In genomic region chr13:20714161-20714560, GRCh38 we compare ENCODE assay signal across 11 cellular contexts. TPM values are rescaled to one million over a fixed set of nuclear protein-coding genes. Genes with fewer than 3 reads are reported as not detected.
DNase-seq lines count a peak whose midpoint lies in the region; ATAC-seq and TF ChIP-seq lines count a peak whose summit lies in the region.
"Had no signal": no experiment of that assay in that cellular context is flagged by ENCODE, and none has a peak within 500 bp of the region (broad histone marks: within the 10 kb centered on the region; RNA-seq: fewer than 3 reads in every experiment).

No MANE protein-coding gene starts in this region.

- CTCF ChIA-PET in mammary epithelial cell (lab: Charles Lee; ENCODE audit: low non-redundant PET) = no interaction called here
- CTCF ChIA-PET in activated CD8-positive, alpha-beta T cell treated with anti-CD3 and anti-CD28 coated beads, Interleukin-2, amount 10 ng/mL, durations not matched to agents 7 days and 5 days (lab: Charles Lee) = interaction anchor here (1.2 to 2.7 kb wide), 4 partner anchors 8 to 127 kb away, joined by 3 to 15 read pairs (median 8); no protein-coding TSS in a partner anchor

- H3K36me3 ChIP-seq in breast epithelium (no peaks in the 10 kb centered on the region), mammary epithelial cell (ENCODE audit: insufficient read depth, low read length) (no peaks in the 10 kb centered on the region), uterus (no peaks in the 10 kb centered on the region)

- peak overlapping the region in 2 of 3 experiments; percentile 17 to 82 for H3K27ac Mint-ChIP-seq in nephron
- no peak overlapping the region for H3K27ac Mint-ChIP-seq in activated CD4-positive, alpha-beta T cell treated with anti-CD3 and anti-CD28 coated beads, Interleukin-2, amount 10 ng/mL, durations not matched to agents 24 days and 14 days
- H3K27ac Mint-ChIP-seq in activated CD8-positive, alpha-beta T cell treated with anti-CD3 and anti-CD28 coated beads, Interleukin-2, amount 10 ng/mL, durations not matched to agents 7 days and 5 days = no peak overlapping the region
- H3K27ac Mint-ChIP-seq: naive thymus-derived CD4-positive, alpha-beta T cell had no signal

- intact Hi-C loops in breast epithelium (cut with DNase I; ENCODE audit: low total_unique reads) (loop anchor here (10.0 kb wide), 1 partner anchor 131 kb away; no protein-coding TSS in a partner anchor), mammary epithelial cell (cut with micrococcal nuclease) (loop anchor here (5.0 kb wide), 1 partner anchor 148 kb away; no protein-coding TSS in a partner anchor), uterus (cut with DNase I; ENCODE audit: low total_unique reads) (loop anchor here (5.0 kb wide), 1 partner anchor 113 kb away; no protein-coding TSS in a partner anchor)
- intact Hi-C loops in activated CD4-positive, alpha-beta T cell treated with anti-CD3 and anti-CD28 coated beads, Interleukin-2, amount 10 ng/mL, durations not matched to agents 24 days and 14 days (cut with micrococcal nuclease) = no loop called here

- H3K27me3 Mint-ChIP-seq in nephron (ENCODE audit: low read depth) = peaks cover 6% of the 10 kb centered on the region
- H3K27me3 Mint-ChIP-seq in activated CD4-positive, alpha-beta T cell treated with anti-CD3 and anti-CD28 coated beads, Interleukin-2, amount 10 ng/mL, durations not matched to agents 24 days and 14 days = peaks cover 15% of the 10 kb centered on the region
- peaks cover 10% of the 10 kb centered on the region for H3K27me3 Mint-ChIP-seq in activated CD8-positive, alpha-beta T cell treated with anti-CD3 and anti-CD28 coated beads, Interleukin-2, amount 10 ng/mL, durations not matched to agents 7 days and 5 days (ENCODE audit: low read depth)

- DNase-seq in breast epithelium (ENCODE audit: low spot score in 2 of 2) (no peak), mammary epithelial cell (no peak), dermis blood vessel endothelial cell (peak; percentile 30), uterus (no peak)
- no peak for DNase-seq in activated CD4-positive, alpha-beta T cell treated with anti-CD3 and anti-CD28 coated beads, Interleukin-2, amount 10 ng/mL, durations not matched to agents 24 days and 14 days
- no peak for DNase-seq in activated CD8-positive, alpha-beta T cell treated with anti-CD3 and anti-CD28 coated beads, Interleukin-2, amount 10 ng/mL, durations not matched to agents 7 days and 5 days
- DNase-seq: activated CD8-positive, alpha-beta memory T cell treated with anti-CD3 and anti-CD28 coated beads, Interleukin-2, amount 50 U/mL, for 4 hours; DMS153; naive thymus-derived CD4-positive, alpha-beta T cell had no signal

- no peaks in the 10 kb centered on the region for H3K9me3 Mint-ChIP-seq in nephron
- H3K9me3 Mint-ChIP-seq in activated CD4-positive, alpha-beta T cell treated with anti-CD3 and anti-CD28 coated beads, Interleukin-2, amount 10 ng/mL, durations not matched to agents 24 days and 14 days = no peaks in the 10 kb centered on the region
- H3K9me3 Mint-ChIP-seq in activated CD8-positive, alpha-beta T cell treated with anti-CD3 and anti-CD28 coated beads, Interleukin-2, amount 10 ng/mL, durations not matched to agents 7 days and 5 days (ENCODE audit: insufficient read depth) = no peaks in the 10 kb centered on the region

- H3K27me3 ChIP-seq in breast epithelium = no peaks in the 10 kb centered on the region
- no peaks in the 10 kb centered on the region for H3K27me3 ChIP-seq in mammary epithelial cell (ENCODE audit: insufficient read depth, low read length)
- H3K27me3 ChIP-seq in uterus = no peaks in the 10 kb centered on the region

- POLR2A ChIA-PET in activated CD8-positive, alpha-beta T cell treated with anti-CD3 and anti-CD28 coated beads, Interleukin-2, amount 10 ng/mL, durations not matched to agents 7 days and 5 days (lab: Charles Lee) = no interaction called here

- in situ Hi-C loops in mammary epithelial cell (cut with MboI; ENCODE audit: low sequenced_read_pairs in 2 of 2) = no loop called here

- 81% methylated on average over 7 of the region's 8 CpGs for WGBS in mammary epithelial cell (ENCODE audit: low coverage, missing lambda C conversion rate)

- H3K9me3 ChIP-seq in breast epithelium (no peaks in the 10 kb centered on the region), mammary epithelial cell (replicated peaks; ENCODE audit: insufficient read depth, low read length) (no peaks in the 10 kb centered on the region), uterus (no peaks in the 10 kb centered on the region)

- H3K4me2 ChIP-seq in mammary epithelial cell (ENCODE audit: insufficient read depth, low read depth, low read length) = no peak overlapping the region

- no peak overlapping the region for H2AFZ ChIP-seq in mammary epithelial cell (ENCODE audit: low read depth, low read length)

- H3K36me3 Mint-ChIP-seq in nephron (ENCODE audit: low read depth) = no peaks in the 10 kb centered on the region
- H3K36me3 Mint-ChIP-seq in activated CD4-positive, alpha-beta T cell treated with anti-CD3 and anti-CD28 coated beads, Interleukin-2, amount 10 ng/mL, durations not matched to agents 24 days and 14 days (ENCODE audit: low read depth) = no peaks in the 10 kb centered on the region
- no peaks in the 10 kb centered on the region for H3K36me3 Mint-ChIP-seq in activated CD8-positive, alpha-beta T cell treated with anti-CD3 and anti-CD28 coated beads, Interleukin-2, amount 10 ng/mL, durations not matched to agents 7 days and 5 days (ENCODE audit: low read depth)
- H3K36me3 Mint-ChIP-seq: naive thymus-derived CD4-positive, alpha-beta T cell had no signal

- peaks cover 49% of the 10 kb centered on the region for H3K4me1 Mint-ChIP-seq in nephron
- H3K4me1 Mint-ChIP-seq in activated CD4-positive, alpha-beta T cell treated with anti-CD3 and anti-CD28 coated beads, Interleukin-2, amount 10 ng/mL, durations not matched to agents 24 days and 14 days = peaks cover 7% of the 10 kb centered on the region
- peaks cover 4% of the 10 kb centered on the region for H3K4me1 Mint-ChIP-seq in activated CD8-positive, alpha-beta T cell treated with anti-CD3 and anti-CD28 coated beads, Interleukin-2, amount 10 ng/mL, durations not matched to agents 7 days and 5 days (ENCODE audit: low read depth)

- H3K79me2 ChIP-seq in mammary epithelial cell (ENCODE audit: insufficient read depth, low read length) = no peaks in the 10 kb centered on the region

- TF ChIP-seq CTCF in breast epithelium (IDR thresholded peaks at IDR 0.05) (no peak), mammary epithelial cell (conservative IDR thresholded peaks at IDR 0.05 in 1 of 2, IDR thresholded peaks at IDR 0.05 in 1 of 2; ENCODE audit: extremely low read depth in 1 of 2, insufficient read depth in 1 of 2, low read depth in 1 of 2, low read length in 2 of 2) (no peak), nephron (IDR thresholded peaks at IDR 0.05; ENCODE audit: unreplicated experiment in 3 of 3) (no peak), uterus (IDR thresholded peaks at IDR 0.05) (no peak)

- H3K4me3 Mint-ChIP-seq in nephron = peak overlapping the region in 1 of 3 experiments; percentile 32
- H3K4me3 Mint-ChIP-seq in activated CD4-positive, alpha-beta T cell treated with anti-CD3 and anti-CD28 coated beads, Interleukin-2, amount 10 ng/mL, durations not matched to agents 24 days and 14 days = no peak overlapping the region
- no peak overlapping the region for H3K4me3 Mint-ChIP-seq in activated CD8-positive, alpha-beta T cell treated with anti-CD3 and anti-CD28 coated beads, Interleukin-2, amount 10 ng/mL, durations not matched to agents 7 days and 5 days

- dilution Hi-C loops in mammary epithelial cell (cut with HindIII; ENCODE audit: low sequenced_read_pairs) = no loop called here

- ATAC-seq in activated CD8-positive, alpha-beta T cell treated with anti-CD3 and anti-CD28 coated beads, Interleukin-2, amount 10 ng/mL, durations not matched to agents 7 days and 5 days = no peak
- no peak for ATAC-seq in HG02973 (IDR thresholded peaks at IDR 0.05; ENCODE audit: unreplicated experiment)
- ATAC-seq: naive thymus-derived CD4-positive, alpha-beta T cell had no signal

- H3K4me1 ChIP-seq in breast epithelium (no peaks in the 10 kb centered on the region), mammary epithelial cell (ENCODE audit: insufficient read depth, low read length) (no peaks in the 10 kb centered on the region), uterus (no peaks in the 10 kb centered on the region)

- no peaks in the 10 kb centered on the region for H4K20me1 ChIP-seq in mammary epithelial cell (ENCODE audit: insufficient read depth, low read length)

- TF ChIP-seq POLR2A in breast epithelium (IDR thresholded peaks at IDR 0.05) (no peak), uterus (IDR thresholded peaks at IDR 0.05) (no peak)

- H3K4me3 ChIP-seq in breast epithelium (peak overlapping the region in 1 of 3 donors; percentile 6), mammary epithelial cell (replicated peaks in 1 of 3; ENCODE audit: insufficient read depth in 1 of 3, low read depth in 2 of 3, low read length in 3 of 3) (no peak overlapping the region), uterus (no peak overlapping the region)

- no TSS peak for BruUV-seq in mammary epithelial cell (replicated peaks; lab: Mats Ljungman, UMichigan)

- H3K27ac ChIP-seq in breast epithelium (peak overlapping the region; percentile 58 to 76), mammary epithelial cell (ENCODE audit: insufficient read depth, low read depth, low read length) (no peak overlapping the region), uterus (peak overlapping the region; percentile 48 to 68)

- no peak overlapping the region for H3K9ac ChIP-seq in mammary epithelial cell (ENCODE audit: insufficient read depth, low read length)

RNA-seq across cellular contexts. Expression of gene IL17D, which starts 10.7 kb away (rescaled TPM):
- 1 to 10 TPM in 2 of 3 donors, under 1 TPM in 1; 0.73 to 6.7 (median 2.0) TPM for total RNA-seq in breast epithelium
- under 1 TPM; 0.31 to 0.67 TPM for total RNA-seq in mammary epithelial cell
- 0.19 TPM for polyA plus RNA-seq in mammary epithelial cell
- polyA minus RNA-seq in mammary epithelial cell = not detected
- total RNA-seq in dermis blood vessel endothelial cell = 2.7 and 3.7 TPM in 2 replicates
- total RNA-seq in uterus = 1 to 10 TPM in 2 of 4 donors, not detected in 2; 2.7 to 5.6 TPM
- 0.28 TPM in 1 of 2 replicates, not detected in the other for total RNA-seq in activated CD4-positive, alpha-beta T cell treated with anti-CD3 and anti-CD28 coated beads, Interleukin-2, amount 10 ng/mL, durations not matched to agents 24 days and 14 days
- under 1 TPM; 0.13 to 0.18 TPM for total RNA-seq in activated CD8-positive, alpha-beta T cell treated with anti-CD3 and anti-CD28 coated beads, Interleukin-2, amount 10 ng/mL, durations not matched to agents 7 days and 5 days

RNA-seq across cellular contexts. Expression of gene EEF1AKMT1, which starts 59.6 kb away (rescaled TPM):
- total RNA-seq in breast epithelium = 10 to 100 TPM in 2 of 3 donors, 1 to 10 TPM in 1; 9.0 to 16.1 (median 13.5) TPM
- total RNA-seq in mammary epithelial cell = 1 to 10 TPM; 5.3 to 7.8 TPM
- 10.0 TPM for polyA plus RNA-seq in mammary epithelial cell
- 4.8 TPM for polyA minus RNA-seq in mammary epithelial cell
- total RNA-seq in dermis blood vessel endothelial cell = 7.7 and 10.0 TPM in 2 replicates
- 10 to 100 TPM in 3 of 4 donors, 1 to 10 TPM in 1; 5.0 to 28.5 (median 21.7) TPM for total RNA-seq in uterus
- total RNA-seq in activated CD4-positive, alpha-beta T cell treated with anti-CD3 and anti-CD28 coated beads, Interleukin-2, amount 10 ng/mL, durations not matched to agents 24 days and 14 days = 12.0 and 14.6 TPM in 2 replicates
- total RNA-seq in activated CD8-positive, alpha-beta T cell treated with anti-CD3 and anti-CD28 coated beads, Interleukin-2, amount 10 ng/mL, durations not matched to agents 7 days and 5 days = 10 to 100 TPM in 1 of 2 experiments, 1 to 10 TPM in 1; 10.0 to 11.2 TPM

Comparison
In these comparisons a context has a peak if more than half of its experiments do, and no peak if none do; other contexts are left out.
1. H3K27ac Mint-ChIP-seq: peak in nephron (2 of 3); none in activated CD4-positive, alpha-beta T cell treated with anti-CD3 and anti-CD28 coated beads, Interleukin-2, amount 10 ng/mL, durations not matched to agents 24 days and 14 days (single experiment) and activated CD8-positive, alpha-beta T cell treated with anti-CD3 and anti-CD28 coated beads, Interleukin-2, amount 10 ng/mL, durations not matched to agents 7 days and 5 days (single experiment).